Comparison of ENCODE assay signal across 1 cellular context in the genomic region with DNA sequence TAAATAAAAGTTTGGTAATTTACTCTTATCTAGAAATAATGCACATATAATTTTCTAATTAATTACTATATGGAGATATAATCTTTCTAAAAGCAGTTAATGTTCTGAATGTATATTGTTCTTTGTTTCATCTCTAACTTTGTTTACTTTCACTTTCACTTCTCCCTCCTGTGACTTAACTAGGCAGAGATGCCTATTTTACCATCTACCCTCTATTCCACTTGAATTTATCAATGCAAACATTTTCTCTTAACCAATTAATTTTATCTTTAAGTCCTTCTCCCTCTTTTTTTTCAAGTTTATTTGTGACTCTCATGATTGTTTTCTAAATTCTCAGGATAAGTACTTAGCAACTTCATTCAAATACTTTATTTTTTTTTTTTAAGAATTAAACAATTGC.
A peak's percentile ranks its signal among the peaks of the same experiment; 100 is the strongest.
TF ChIP-seq lines count a peak whose summit lies in the region.

No MANE protein-coding gene starts in this region.

TF ChIP-seq in K562, 482 proteins besides CTCF, POLR2A, EP300 and RAD21 (continued from another document):
- TF ChIP-seq, protein P1, sequence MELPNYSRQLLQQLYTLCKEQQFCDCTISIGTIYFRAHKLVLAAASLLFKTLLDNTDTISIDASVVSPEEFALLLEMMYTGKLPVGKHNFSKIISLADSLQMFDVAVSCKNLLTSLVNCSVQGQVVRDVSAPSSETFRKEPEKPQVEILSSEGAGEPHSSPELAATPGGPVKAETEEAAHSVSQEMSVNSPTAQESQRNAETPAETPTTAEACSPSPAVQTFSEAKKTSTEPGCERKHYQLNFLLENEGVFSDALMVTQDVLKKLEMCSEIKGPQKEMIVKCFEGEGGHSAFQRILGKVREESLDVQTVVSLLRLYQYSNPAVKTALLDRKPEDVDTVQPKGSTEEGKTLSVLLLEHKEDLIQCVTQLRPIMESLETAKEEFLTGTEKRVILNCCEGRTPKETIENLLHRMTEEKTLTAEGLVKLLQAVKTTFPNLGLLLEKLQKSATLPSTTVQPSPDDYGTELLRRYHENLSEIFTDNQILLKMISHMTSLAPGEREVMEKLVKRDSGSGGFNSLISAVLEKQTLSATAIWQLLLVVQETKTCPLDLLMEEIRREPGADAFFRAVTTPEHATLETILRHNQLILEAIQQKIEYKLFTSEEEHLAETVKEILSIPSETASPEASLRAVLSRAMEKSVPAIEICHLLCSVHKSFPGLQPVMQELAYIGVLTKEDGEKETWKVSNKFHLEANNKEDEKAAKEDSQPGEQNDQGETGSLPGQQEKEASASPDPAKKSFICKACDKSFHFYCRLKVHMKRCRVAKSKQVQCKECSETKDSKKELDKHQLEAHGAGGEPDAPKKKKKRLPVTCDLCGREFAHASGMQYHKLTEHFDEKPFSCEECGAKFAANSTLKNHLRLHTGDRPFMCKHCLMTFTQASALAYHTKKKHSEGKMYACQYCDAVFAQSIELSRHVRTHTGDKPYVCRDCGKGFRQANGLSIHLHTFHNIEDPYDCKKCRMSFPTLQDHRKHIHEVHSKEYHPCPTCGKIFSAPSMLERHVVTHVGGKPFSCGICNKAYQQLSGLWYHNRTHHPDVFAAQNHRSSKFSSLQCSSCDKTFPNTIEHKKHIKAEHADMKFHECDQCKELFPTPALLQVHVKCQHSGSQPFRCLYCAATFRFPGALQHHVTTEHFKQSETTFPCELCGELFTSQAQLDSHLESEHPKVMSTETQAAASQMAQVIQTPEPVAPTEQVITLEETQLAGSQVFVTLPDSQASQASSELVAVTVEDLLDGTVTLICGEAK (IDR thresholded peaks at IDR 0.05): 0 out of 2 replicates have a peak, but pooled peaks have one; percentile 30
- TF ChIP-seq, protein P1 (CRISPR knock-in tag; IDR thresholded peaks at IDR 0.05): no peak
- TF ChIP-seq GABPA (tag; conservative IDR thresholded peaks at IDR 0.05; ENCODE audit: low read depth) (0 out of 2 replicates have a peak, but pooled peaks have one; percentile 17), IFI16 (CRISPR knock-in tag; IDR thresholded peaks at IDR 0.05) (no peak), ZNF589 (CRISPR knock-in tag; IDR thresholded peaks at IDR 0.05; ENCODE audit: low read depth) (peak; percentile 51; the same call in 1 of the 2 replicates), PYGO2 (tag; IDR thresholded peaks at IDR 0.05) (no peak), ZKSCAN8 (CRISPR knock-in tag; IDR thresholded peaks at IDR 0.05) (no peak), MECOM (CRISPR knock-in tag; IDR thresholded peaks at IDR 0.05) (no peak)
